In the genomic region with DNA sequence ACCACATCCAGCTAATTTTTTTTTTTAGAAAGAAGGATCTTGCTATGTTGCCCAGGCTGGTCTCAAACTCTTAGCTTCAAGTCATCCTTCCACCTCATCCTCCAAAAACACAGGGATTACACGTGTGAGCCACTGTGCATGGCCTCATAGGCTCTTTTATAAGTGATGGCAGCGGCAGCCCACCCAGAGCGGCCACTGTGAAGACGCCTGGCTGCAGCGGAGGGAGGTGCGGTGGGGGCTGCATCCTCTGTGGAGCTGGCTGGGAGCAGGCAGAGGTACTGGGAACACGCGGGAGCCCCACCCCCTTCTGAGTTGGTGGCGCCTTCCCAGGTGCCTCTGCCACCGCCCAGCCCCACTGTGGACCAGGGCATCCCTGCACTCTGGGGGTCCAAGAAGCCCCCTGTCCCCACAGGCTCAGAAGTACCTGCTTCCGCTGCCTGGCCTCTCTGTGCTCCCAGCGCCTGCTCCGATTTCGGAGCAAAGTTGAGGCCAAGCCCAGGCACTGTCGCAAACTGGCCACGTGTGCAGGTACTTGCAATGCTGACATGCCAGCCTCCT, we compare ENCODE assay signal across 8 cellular contexts. TPM values are rescaled to one million over a fixed set of nuclear protein-coding genes. Genes with fewer than 3 reads are reported as not detected.
"Had no signal": no experiment of that assay in that cellular context is flagged by ENCODE, and none has a peak within 500 bp of the region (broad histone marks: within the 10 kb centered on the region; RNA-seq: fewer than 3 reads in every experiment).

No MANE protein-coding gene starts in this region.

- H3K27ac ChIP-seq: GM23248, KMS-11 had no signal

- H2AFZ ChIP-seq: GM23248 had no signal

- H3K27ac Mint-ChIP-seq: H9 had no signal

- H3K9me3 Mint-ChIP-seq: H9 had no signal

- H3K4me2 ChIP-seq: KMS-11 had no signal

- FAIRE-seq: HTR-8/SVneo had no signal

- H3K4me3 Mint-ChIP-seq: H9 had no signal

- DNase-seq: GM23248, HCEC 1CT, IMR-90, KBM-7 had no signal

- H3K4me3 ChIP-seq: GM23248 had no signal

- H3K9ac ChIP-seq: GM23248, KMS-11 had no signal

RNA-seq across cellular contexts. Expression of a gene that starts 23.9 kb away (rescaled TPM):
- total RNA-seq: HT-29 had no signal
